Comparison of ENCODE assay signal across 8 cellular contexts in genomic region chr2:218406209-218406948, GRCh38. TPM values are rescaled to one million over a fixed set of nuclear protein-coding genes. Genes with fewer than 3 reads are reported as not detected.
DNase-seq lines count a peak whose midpoint lies in the region; ATAC-seq, FAIRE-seq and TF ChIP-seq lines count a peak whose summit lies in the region.

No MANE protein-coding gene starts in this region.

- no peaks in the 10 kb centered on the region for H3K9me3 ChIP-seq in SU-DHL-6 (ENCODE audit: insufficient read depth, low read length)

- H3K4me3 ChIP-seq in SU-DHL-6 (ENCODE audit: insufficient read depth, low read length, poor library complexity, severe bottlenecking), result peak overlapping the region; percentile 55

- peak overlapping the region; percentile 83 for H3K27ac Mint-ChIP-seq in activated naive CD8-positive, alpha-beta T cell treated with anti-CD3 and anti-CD28 coated beads, Interleukin-2, amount 50 U/mL, for 24 hours
- peak overlapping the region; percentile 95 for H3K27ac Mint-ChIP-seq in type B pancreatic cell

- H2AFZ ChIP-seq in SU-DHL-6 (ENCODE audit: low read depth, low read length, severe bottlenecking), result peak overlapping the region; percentile 97

- H3K4me1 Mint-ChIP-seq in activated naive CD8-positive, alpha-beta T cell treated with anti-CD3 and anti-CD28 coated beads, Interleukin-2, amount 50 U/mL, for 24 hours, result peaks cover 42% of the 10 kb centered on the region
- peaks cover 19% of the 10 kb centered on the region for H3K4me1 Mint-ChIP-seq in type B pancreatic cell (ENCODE audit: unreplicated experiment)

- H3K4me3 Mint-ChIP-seq in activated naive CD8-positive, alpha-beta T cell treated with anti-CD3 and anti-CD28 coated beads, Interleukin-2, amount 50 U/mL, for 24 hours, result peak overlapping the region; percentile 75
- H3K4me3 Mint-ChIP-seq in type B pancreatic cell, result peak overlapping the region; percentile 89

- H4K20me1 ChIP-seq in SU-DHL-6 (ENCODE audit: low read depth, low read length), result no peaks in the 10 kb centered on the region

- FAIRE-seq in GM12892 (lab: Jason Lieb, UNC), result peak; percentile 92

- H3K36me3 ChIP-seq in SU-DHL-6 (ENCODE audit: low read length), result no peaks in the 10 kb centered on the region

- DNase-seq in GM12892 (ENCODE audit: insufficient read length) (peak; percentile 94), NCI-H1417 treated with DMSO at 0.1 percent for 48 hours (lab: John Stamatoyannopoulos, UW) (peak; percentile 63), cardiac septum (ENCODE audit: low spot score) (peak; percentile 99), posterior cingulate gyrus (peak; percentile 93 to 99 (median 96)), type B pancreatic cell (ENCODE audit: extremely low spot score, unreplicated experiment) (peak; percentile 97)
- DNase-seq in activated naive CD8-positive, alpha-beta T cell treated with anti-CD3 and anti-CD28 coated beads, Interleukin-2, amount 50 U/mL, for 24 hours, result peak; percentile 98

- TF ChIP-seq CTCF in SU-DHL-6 (IDR thresholded peaks at IDR 0.05; ENCODE audit: insufficient read depth, low read length, poor library complexity, severe bottlenecking) (peak; percentile 75), type B pancreatic cell (conservative IDR thresholded peaks at IDR 0.05) (peak; percentile 80)

- H3K9me2 ChIP-seq in SU-DHL-6 (replicated peaks; ENCODE audit: insufficient read depth, low read length), result no peaks in the 10 kb centered on the region

- H3F3A ChIP-seq in SU-DHL-6 (ENCODE audit: insufficient read depth), result peaks cover 14% of the 10 kb centered on the region

- TF ChIP-seq POLR2A in GM12892 (IDR thresholded peaks at IDR 0.05; ENCODE audit: low read depth, low read length), result peak; percentile 46; the same call in 1 of the 2 replicates

- peak overlapping the region; percentile 61 for H3K9ac ChIP-seq in SU-DHL-6 (ENCODE audit: low read length)

- peak overlapping the region; percentile 86 for H3K4me2 ChIP-seq in SU-DHL-6 (ENCODE audit: low read depth, low read length, poor library complexity, severe bottlenecking)

- peak overlapping the region; percentile 58 for H3K27ac ChIP-seq in SU-DHL-6 (ENCODE audit: low read depth, low read length)

- H3K36me3 Mint-ChIP-seq in activated naive CD8-positive, alpha-beta T cell treated with anti-CD3 and anti-CD28 coated beads, Interleukin-2, amount 50 U/mL, for 24 hours (ENCODE audit: low read depth), result peaks cover 13% of the 10 kb centered on the region
- H3K36me3 Mint-ChIP-seq in type B pancreatic cell, result peaks cover 7% of the 10 kb centered on the region

- peak; percentile 74 for ATAC-seq in HG02840 (IDR thresholded peaks at IDR 0.05; ENCODE audit: low FRiP score, unreplicated experiment)
- peak; percentile 86 for ATAC-seq in activated naive CD8-positive, alpha-beta T cell treated with anti-CD3 and anti-CD28 coated beads, Interleukin-2, amount 50 U/mL, for 24 hours

- intact Hi-C loops in cardiac septum (cut with DNase I) (loop anchor here (1.0 to 10.0 kb wide), 3 partner anchors 10 to 248 kb away; partner anchors contain the start of genes BCS1L and ZNF142), posterior cingulate gyrus (cut with DNase I) (loop anchor here (1.0 to 2.0 kb wide), 3 partner anchors 60 to 242 kb away; no protein-coding TSS in a partner anchor)

- H3K9me3 Mint-ChIP-seq in activated naive CD8-positive, alpha-beta T cell treated with anti-CD3 and anti-CD28 coated beads, Interleukin-2, amount 50 U/mL, for 24 hours, result no peaks in the 10 kb centered on the region
- H3K9me3 Mint-ChIP-seq in type B pancreatic cell, result no peaks in the 10 kb centered on the region

- peaks cover 10% of the 10 kb centered on the region for H3K27me3 Mint-ChIP-seq in activated naive CD8-positive, alpha-beta T cell treated with anti-CD3 and anti-CD28 coated beads, Interleukin-2, amount 50 U/mL, for 24 hours
- no peaks in the 10 kb centered on the region for H3K27me3 Mint-ChIP-seq in type B pancreatic cell

- no peaks in the 10 kb centered on the region for H3K27me3 ChIP-seq in SU-DHL-6 (ENCODE audit: low read length)

- H3K79me2 ChIP-seq in SU-DHL-6 (ENCODE audit: insufficient read depth, low read length), result peaks cover under 1% of the 10 kb centered on the region; the same call in 1 of the 2 replicates

RNA-seq across cellular contexts. Expression of gene CTDSP1, which starts 6.7 kb away (rescaled TPM):
- 32.1 TPM for polyA plus RNA-seq in GM12892 (2012; ENCODE audit: missing spikeins)
- total RNA-seq in cardiac septum (100 TPM), type B pancreatic cell (ENCODE audit: low replicate concordance) (96.4 and 112 TPM in 2 replicates)

RNA-seq across cellular contexts. Expression of gene VIL1, which starts 12.5 kb away (rescaled TPM):
- polyA plus RNA-seq in GM12892 (2012; ENCODE audit: missing spikeins), result 0.68 TPM
- total RNA-seq in cardiac septum (not detected), type B pancreatic cell (ENCODE audit: low replicate concordance) (64.6 and 142 TPM in 2 replicates)

RNA-seq across cellular contexts. Expression of gene SLC11A1, which starts 24.3 kb away (rescaled TPM):
- polyA plus RNA-seq in GM12892 (2012; ENCODE audit: missing spikeins), result 0.30 TPM
- total RNA-seq in cardiac septum, result 6.4 TPM
- total RNA-seq in type B pancreatic cell (ENCODE audit: low replicate concordance), result 0.39 and 0.64 TPM in 2 replicates

RNA-seq across cellular contexts. Expression of gene CATIP, which starts 49.7 kb away (rescaled TPM):
- polyA plus RNA-seq in GM12892 (2012; ENCODE audit: missing spikeins), result not detected
- total RNA-seq in cardiac septum (not detected), type B pancreatic cell (ENCODE audit: low replicate concordance) (0.21 and 4.1 TPM in 2 replicates)

Comparison
In these comparisons a context has a peak if more than half of its experiments do, and no peak if none do; other contexts are left out.
1. Peak in every context shown above with its lines: DNase-seq, ATAC-seq, H3K4me3 ChIP-seq and H3K27ac ChIP-seq.
2. RNA of gene VIL1, which starts 12.5 kb away (total RNA-seq): 64.6 to 142 TPM in type B pancreatic cell; not detected in cardiac septum (single experiment); every median in the first group is over 10 times any median in the second.